In the genomic region with DNA sequence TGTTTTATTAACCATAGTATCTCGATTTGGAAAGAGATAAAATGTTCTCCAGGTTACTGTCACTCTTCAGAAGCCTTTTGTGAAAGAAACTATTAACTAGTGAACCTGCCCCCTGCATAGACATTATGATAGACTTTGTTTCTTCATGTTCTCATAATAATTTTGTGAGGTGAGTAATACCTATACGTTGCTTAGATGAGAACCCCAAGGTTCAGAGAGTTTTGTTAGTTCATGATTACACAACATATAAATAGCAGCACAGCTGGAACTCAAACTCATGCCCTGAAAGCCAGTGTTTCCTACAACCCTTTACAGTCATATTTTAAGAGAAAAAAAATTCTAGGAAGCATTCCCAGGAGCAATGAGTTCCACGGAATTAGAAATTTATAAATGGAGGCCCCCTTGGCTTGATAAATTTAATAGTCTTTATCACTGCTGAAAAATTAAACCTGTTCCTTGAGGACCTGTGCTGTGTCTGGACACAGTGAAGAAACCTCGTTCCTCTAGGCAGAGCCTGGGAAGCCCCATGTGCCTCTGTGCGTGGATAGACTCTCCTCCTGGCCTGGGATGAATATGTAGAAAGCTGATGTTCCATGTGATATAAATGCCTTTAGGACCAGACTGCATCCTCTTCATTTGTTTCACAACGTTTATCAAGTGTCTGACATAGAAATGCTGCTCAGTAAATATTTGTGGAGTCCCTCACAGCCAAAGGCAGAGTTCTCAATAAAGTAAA, we compare ENCODE assay signal across 15 cellular contexts.
DNase-seq lines count a peak whose midpoint lies in the region; ATAC-seq, FAIRE-seq and TF ChIP-seq lines count a peak whose summit lies in the region.
"Had no signal": no experiment of that assay in that cellular context is flagged by ENCODE, and none has a peak within 500 bp of the region (broad histone marks: within the 10 kb centered on the region; RNA-seq: fewer than 3 reads in every experiment).

No MANE protein-coding gene starts in this region.

- H3K4ac ChIP-seq in mesendoderm (ENCODE audit: low read depth, low read length) = no peak overlapping the region

- peak; percentile 48 for FAIRE-seq in GM12892 (lab: Jason Lieb, UNC)
- FAIRE-seq: astrocyte, G401.6 had no signal

- no peaks in the 10 kb centered on the region for H4K20me1 ChIP-seq in hepatocyte (ENCODE audit: insufficient read depth, poor library complexity, severe bottlenecking)

- WGBS in hepatocyte (ENCODE audit: low lambda C conversion rate, missing lambda C conversion rate) = 64% methylated on average over 6 of the region's 6 CpGs
- no CpG with 5 or more reads among the region's 6 CpGs for WGBS in mesendoderm (ENCODE audit: extremely low coverage, insufficient coverage, low lambda C conversion rate)

- no peak for DNase-seq in GM12892 (ENCODE audit: insufficient read length)
- no peak for DNase-seq in hepatocyte (ENCODE audit: low spot score)
- no peak for DNase-seq in stimulated activated CD4-positive, alpha-beta T cell treated with anti-CD3 and anti-CD28 coated beads, Interleukin-4, amount 100 ng/mL, for 1 hour
- no peak for DNase-seq in stimulated activated naive CD8-positive, alpha-beta T cell treated with anti-CD3 and anti-CD28 coated beads, Interleukin-15, Interleukin-2, amounts not matched to agents 100 U/mL and 50 U/mL, for 24 hours
- no peak for DNase-seq in mesendoderm
- DNase-seq: activated CD4-positive, alpha-beta T cell treated with anti-CD3 and anti-CD28 coated beads, Interleukin-2, amount 50 U/mL, for 48 hours; cortex of kidney; erythroblast; MV-4-11 had no signal

- no peak overlapping the region for H3K56ac ChIP-seq in mesendoderm (ENCODE audit: low read length)

- H3K4me3 ChIP-seq in hepatocyte (no peak overlapping the region), mesendoderm (ENCODE audit: low read length) (no peak overlapping the region)
- H3K4me3 ChIP-seq: SJSA1 had no signal

- H3K27ac ChIP-seq in hepatocyte (no peak overlapping the region), mesendoderm (ENCODE audit: low read depth, low read length) (no peak overlapping the region)
- H3K27ac ChIP-seq: SJSA1 had no signal

- ATAC-seq in GM19372 (IDR thresholded peaks at IDR 0.05; ENCODE audit: low read depth, unreplicated experiment) = peak; percentile 36
- ATAC-seq in HG02759 (IDR thresholded peaks at IDR 0.05; ENCODE audit: unreplicated experiment) = peak; percentile 45
- ATAC-seq in HG03378 (IDR thresholded peaks at IDR 0.05; ENCODE audit: unreplicated experiment) = peak; percentile 51
- ATAC-seq in stimulated activated naive CD8-positive, alpha-beta T cell treated with anti-CD3 and anti-CD28 coated beads, Interleukin-15, Interleukin-2, amounts not matched to agents 100 U/mL and 50 U/mL, for 24 hours = no peak

- H3K79me1 ChIP-seq in mesendoderm (ENCODE audit: low read length) = no peaks in the 10 kb centered on the region

- no peaks in the 10 kb centered on the region for H3K27me3 ChIP-seq in hepatocyte
- no peaks in the 10 kb centered on the region for H3K27me3 ChIP-seq in mesendoderm (ENCODE audit: insufficient read depth, low read length, poor library complexity)

- no peak overlapping the region for H2AK5ac ChIP-seq in mesendoderm (ENCODE audit: low read length)

- H3K4me1 ChIP-seq in hepatocyte (ENCODE audit: insufficient read depth) (no peaks in the 10 kb centered on the region), mesendoderm (ENCODE audit: control insufficient read depth, low read depth, low read length) (no peaks in the 10 kb centered on the region)
- H3K4me1 ChIP-seq: SJSA1 had no signal

- no peak overlapping the region for H2BK5ac ChIP-seq in mesendoderm (ENCODE audit: low read length)

- H2BK15ac ChIP-seq in mesendoderm (replicated peaks; ENCODE audit: low read depth) = no peak overlapping the region

- H3K23ac ChIP-seq in mesendoderm (ENCODE audit: low read length) = no peak overlapping the region

- no peak overlapping the region for H3K18ac ChIP-seq in mesendoderm (ENCODE audit: low read length)

- no peaks in the 10 kb centered on the region for H3K9me3 ChIP-seq in hepatocyte (ENCODE audit: low read depth)
- H3K9me3 ChIP-seq: SJSA1 had no signal

- H3K36me3 ChIP-seq in hepatocyte (replicated peaks; ENCODE audit: insufficient read depth, low read depth) (no peaks in the 10 kb centered on the region), mesendoderm (ENCODE audit: control insufficient read depth, insufficient read depth, low read length) (no peaks in the 10 kb centered on the region)
- H3K36me3 ChIP-seq: SJSA1 had no signal

- H2AFZ ChIP-seq in hepatocyte = no peak overlapping the region

- H3K79me2 ChIP-seq in hepatocyte (no peaks in the 10 kb centered on the region), mesendoderm (ENCODE audit: control insufficient read depth, insufficient read depth, low read length) (no peaks in the 10 kb centered on the region)

- TF ChIP-seq CTCF in hepatocyte (IDR thresholded peaks at IDR 0.05; ENCODE audit: poor library complexity) = no peak

- H4K5ac ChIP-seq in mesendoderm (ENCODE audit: low read length) = no peak overlapping the region

- H3K9ac ChIP-seq in mesendoderm (ENCODE audit: low read length) = no peak overlapping the region

- no peak overlapping the region for H4K8ac ChIP-seq in mesendoderm (ENCODE audit: low read depth, low read length)

- H3K9me2 ChIP-seq in hepatocyte (replicated peaks; ENCODE audit: insufficient read depth) = no peaks in the 10 kb centered on the region

- TF ChIP-seq POLR2A in GM12892 (IDR thresholded peaks at IDR 0.05; ENCODE audit: low read depth, low read length) = no peak

- H2BK120ac ChIP-seq in mesendoderm (ENCODE audit: low read depth, low read length) = no peak overlapping the region

- H3K4me2 ChIP-seq in hepatocyte (no peak overlapping the region), mesendoderm (ENCODE audit: low read length) (no peak overlapping the region)
